Comparison of ENCODE assay signal across 8 cellular contexts in genomic region chr17:19386974-19387920, GRCh38. TPM values are rescaled to one million over a fixed set of nuclear protein-coding genes. Genes with fewer than 3 reads are reported as not detected.
DNase-seq lines count a peak whose midpoint lies in the region; ATAC-seq, FAIRE-seq and TF ChIP-seq lines count a peak whose summit lies in the region.

TSS of gene MFAP4 (minus strand) at chr17:19387190. CDS start at chr17:19387155, 35 bp downstream.

- peak within 1 kb of the TSS; percentile 82 to 97 (median 93) for H3K27ac ChIP-seq in esophagus squamous epithelium

- peak within 1 kb of the TSS; percentile 53 for H3K27ac Mint-ChIP-seq in Caco-2 (ENCODE audit: unreplicated experiment)
- H3K27ac Mint-ChIP-seq in neural crest cell (ENCODE audit: unreplicated experiment), result peak within 1 kb of the TSS; percentile 75
- no peak within 1 kb of the TSS for H3K27ac Mint-ChIP-seq in activated CD8-positive, alpha-beta memory T cell treated with anti-CD3 and anti-CD28 coated beads, Interleukin-2, amount 10 ng/mL, durations not matched to agents 7 days and 5 days

- H3K27me3 ChIP-seq in Caco-2 (replicated peaks; ENCODE audit: control insufficient read depth, insufficient read depth, low read length) (no peaks in the 10 kb centered on the region), esophagus squamous epithelium (no peaks in the 10 kb centered on the region)

- H3K4me1 Mint-ChIP-seq in Caco-2 (ENCODE audit: low read depth, unreplicated experiment), result peaks cover 8% of the 10 kb centered on the region
- peaks cover 20% of the 10 kb centered on the region for H3K4me1 Mint-ChIP-seq in neural crest cell
- H3K4me1 Mint-ChIP-seq in activated CD8-positive, alpha-beta memory T cell treated with anti-CD3 and anti-CD28 coated beads, Interleukin-2, amount 10 ng/mL, durations not matched to agents 7 days and 5 days, result no peaks in the 10 kb centered on the region

- WGBS in esophagus squamous epithelium, 2 donors, result 31 to 45% methylated on average over 4 to 9 of the region's 22 CpGs

- BruUV-seq in Caco-2 (replicated peaks; lab: Mats Ljungman, UMichigan), result no TSS peak

- ATAC-seq in activated CD8-positive, alpha-beta memory T cell treated with anti-CD3 and anti-CD28 coated beads, Interleukin-2, amount 10 ng/mL, durations not matched to agents 7 days and 5 days, result no peak

- no peaks in the 10 kb centered on the region for H3K9me3 ChIP-seq in Caco-2
- H3K9me3 ChIP-seq in esophagus squamous epithelium, result no peaks in the 10 kb centered on the region

- intact Hi-C loops in Caco-2 (cut with micrococcal nuclease; ENCODE audit: unreplicated experiment), result no loop called here
- intact Hi-C loops in esophagus squamous epithelium (cut with DNase I), result no loop called here

- peak within 1 kb of the TSS; percentile 9 for H3K4me3 Mint-ChIP-seq in Caco-2 (ENCODE audit: unreplicated experiment)
- H3K4me3 Mint-ChIP-seq in neural crest cell, result peak within 1 kb of the TSS; percentile 58
- H3K4me3 Mint-ChIP-seq in activated CD8-positive, alpha-beta memory T cell treated with anti-CD3 and anti-CD28 coated beads, Interleukin-2, amount 10 ng/mL, durations not matched to agents 7 days and 5 days, result no peak within 1 kb of the TSS

- no peak for FAIRE-seq in urothelium cell line (lab: Jason Lieb, UNC)

- peaks cover 16% of the 10 kb centered on the region; the same call in 1 of the 2 replicates for H3K4me1 ChIP-seq in Caco-2
- H3K4me1 ChIP-seq in esophagus squamous epithelium, result peaks cover 66 to 85% (median 73%) of the 10 kb centered on the region in 3 donors

- TF ChIP-seq CTCF in Caco-2 (IDR thresholded peaks at IDR 0.05; ENCODE audit: insufficient read depth in 1 of 2, low read depth in 1 of 2, low read length in 1 of 2, severe bottlenecking in 1 of 2, unreplicated experiment in 1 of 2) (no peak), esophagus squamous epithelium (IDR thresholded peaks at IDR 0.05) (no peak), neural crest cell (conservative IDR thresholded peaks at IDR 0.05) (no peak)

- CTCF ChIA-PET in Caco-2 (lab: Charles Lee), result no interaction called here
- CTCF ChIA-PET in activated CD8-positive, alpha-beta memory T cell treated with anti-CD3 and anti-CD28 coated beads, Interleukin-2, amount 10 ng/mL, durations not matched to agents 7 days and 5 days (lab: Charles Lee), result interaction anchor here (1.6 kb wide), 1 partner anchor 24 kb away, joined by 3 read pairs; the partner anchor contains the start of gene B9D1

- POLR2A ChIA-PET in Caco-2 (lab: Charles Lee), result interaction anchor here (0.6 to 2.4 kb wide), 3 partner anchors 9 to 1072 kb away, joined by 3 to 15 read pairs (median 11); partner anchors contain the start of gene MAPK7

- H3K9me3 Mint-ChIP-seq in Caco-2 (ENCODE audit: unreplicated experiment), result no peaks in the 10 kb centered on the region
- H3K9me3 Mint-ChIP-seq in neural crest cell, result no peaks in the 10 kb centered on the region
- no peaks in the 10 kb centered on the region for H3K9me3 Mint-ChIP-seq in activated CD8-positive, alpha-beta memory T cell treated with anti-CD3 and anti-CD28 coated beads, Interleukin-2, amount 10 ng/mL, durations not matched to agents 7 days and 5 days (ENCODE audit: low read depth)

- H3K36me3 ChIP-seq in Caco-2 (ENCODE audit: control insufficient read depth, insufficient read depth, low read length) (peaks cover 5% of the 10 kb centered on the region), esophagus squamous epithelium (peaks cover 12 to 23% (median 12%) of the 10 kb centered on the region in 3 donors)

- TF ChIP-seq POLR2A in esophagus squamous epithelium (IDR thresholded peaks at IDR 0.05), result no peak

- no peak within 1 kb of the TSS for H3K4me3 ChIP-seq in Caco-2 (ENCODE audit: low read depth, low read length)
- peak within 1 kb of the TSS in 3 of 4 donors; percentile 22 to 55 (median 36) for H3K4me3 ChIP-seq in esophagus squamous epithelium

- DNase-seq in Caco-2, result no peak
- DNase-seq in NCI-H82 treated with DMSO at 0.1 percent for 48 hours (lab: John Stamatoyannopoulos, UW; ENCODE audit: unreplicated experiment), result peak; percentile 97
- no peak for DNase-seq in esophagus squamous epithelium (lab: John Stamatoyannopoulos, UW)
- no peak for DNase-seq in neural crest cell (ENCODE audit: low read depth, low spot score)
- DNase-seq in NOMO-1 treated with DMSO at 0.1 percent for 48 hours (lab: John Stamatoyannopoulos, UW; ENCODE audit: unreplicated experiment), result no peak
- no peak for DNase-seq in activated CD8-positive, alpha-beta memory T cell treated with anti-CD3 and anti-CD28 coated beads, Interleukin-2, amount 10 ng/mL, durations not matched to agents 7 days and 5 days
- no peak for DNase-seq in COLO668 (lab: John Stamatoyannopoulos, UW; ENCODE audit: unreplicated experiment)
- no peak for DNase-seq in urothelium cell line (ENCODE audit: low spot score)

- H3K36me3 Mint-ChIP-seq in Caco-2 (ENCODE audit: insufficient read depth, unreplicated experiment), result peaks cover 24% of the 10 kb centered on the region
- H3K36me3 Mint-ChIP-seq in neural crest cell (ENCODE audit: low read depth), result peaks cover 5% of the 10 kb centered on the region
- peaks cover 4% of the 10 kb centered on the region for H3K36me3 Mint-ChIP-seq in activated CD8-positive, alpha-beta memory T cell treated with anti-CD3 and anti-CD28 coated beads, Interleukin-2, amount 10 ng/mL, durations not matched to agents 7 days and 5 days

- H3K27me3 Mint-ChIP-seq in Caco-2 (ENCODE audit: insufficient read depth, unreplicated experiment) (no peaks in the 10 kb centered on the region), neural crest cell (ENCODE audit: low read depth) (no peaks in the 10 kb centered on the region)
- H3K27me3 Mint-ChIP-seq in activated CD8-positive, alpha-beta memory T cell treated with anti-CD3 and anti-CD28 coated beads, Interleukin-2, amount 10 ng/mL, durations not matched to agents 7 days and 5 days, result peaks cover 2% of the 10 kb centered on the region

RNA-seq across cellular contexts. Expression of gene MFAP4, which starts in this region (rescaled TPM):
- total RNA-seq in Caco-2 (2022), result not detected in 2 replicates
- 100 to 1,000 TPM in 1 of 4 donors, 10 to 100 TPM in 2, 1 to 10 TPM in 1; 4.3 to 365 (median 21.6) TPM for total RNA-seq in esophagus squamous epithelium
- 0.26 and 0.43 TPM in 2 replicates for total RNA-seq in neural crest cell
- total RNA-seq in activated CD8-positive, alpha-beta memory T cell treated with anti-CD3 and anti-CD28 coated beads, Interleukin-2, amount 10 ng/mL, durations not matched to agents 7 days and 5 days, result not detected
